ENCODE assay signal across 15 cellular contexts in the genomic region with DNA sequence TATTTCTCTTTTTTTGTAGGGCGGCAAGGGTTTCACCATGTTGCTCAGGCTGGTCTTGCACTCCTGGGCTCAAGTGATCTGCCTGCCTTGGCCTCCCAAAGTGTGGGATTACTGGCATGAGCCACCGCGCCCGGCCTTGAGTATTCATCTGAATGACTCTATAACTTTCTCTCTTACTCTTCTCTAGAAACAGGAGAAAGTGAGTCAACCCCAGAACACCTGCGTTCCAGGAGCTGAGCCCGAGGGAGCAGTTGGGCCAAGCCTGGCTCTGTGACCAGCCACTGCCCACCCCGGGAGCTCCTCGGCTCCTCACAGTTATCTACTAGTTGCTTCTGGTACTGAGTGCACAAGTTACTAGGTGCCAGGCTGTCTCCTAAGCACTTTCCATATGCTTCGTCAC.
"Had no signal": no experiment of that assay in that cellular context is flagged by ENCODE, and none has a peak within 500 bp of the region (broad histone marks: within the 10 kb centered on the region; RNA-seq: fewer than 3 reads in every experiment).

No MANE protein-coding gene starts in this region.

- H3K27me3 Mint-ChIP-seq: T-cell had no signal

- ATAC-seq: left lung; stimulated activated naive CD8-positive, alpha-beta T cell treated with anti-CD3 and anti-CD28 coated beads, Interleukin-15, Interleukin-2, amounts not matched to agents 100 U/mL and 50 U/mL, for 24 hours; T-cell had no signal

- H3K9ac ChIP-seq: neural progenitor cell had no signal

- DNase-seq: colonic mucosa; hippocampal formation; kidney; left lung; mammary epithelial cell; retina; stimulated activated CD4-positive, alpha-beta T cell treated with anti-CD3 and anti-CD28 coated beads, Interleukin-4, amount 100 ng/mL, for 24 hours; stimulated activated naive CD8-positive, alpha-beta T cell treated with anti-CD3 and anti-CD28 coated beads, Interleukin-15, Interleukin-2, amounts not matched to agents 100 U/mL and 50 U/mL, for 24 hours; T-cell; T-helper 9 cell had no signal

- H3K9me3 ChIP-seq: colonic mucosa, left lung, suprapubic skin had no signal

- H3K27ac ChIP-seq: cardiac muscle cell, colonic mucosa, left lung, neural progenitor cell, SK-N-MC, suprapubic skin had no signal

- H2AFZ ChIP-seq: neural progenitor cell had no signal

- H3K27ac Mint-ChIP-seq: T-cell had no signal

- H3K36me3 ChIP-seq: cardiac muscle cell, colonic mucosa, neural progenitor cell had no signal

- H3K9me3 Mint-ChIP-seq: T-cell had no signal

- H3K27me3 ChIP-seq: cardiac muscle cell, colonic mucosa, esophagus muscularis mucosa, left lung, neural progenitor cell, suprapubic skin had no signal

- H3K4me1 ChIP-seq: colonic mucosa had no signal

- H3K4me3 ChIP-seq: cardiac muscle cell, colonic mucosa, esophagus muscularis mucosa, left lung, neural progenitor cell, SK-N-MC, suprapubic skin had no signal

- H3K4me3 Mint-ChIP-seq: neural progenitor cell, T-cell had no signal

- H3K4me2 ChIP-seq: neural progenitor cell had no signal
